12 cellular contexts compared by ENCODE assay signal in genomic region chr1:33221385-33221758, GRCh38.
"Had no signal": no experiment of that assay in that cellular context is flagged by ENCODE, and none has a peak within 500 bp of the region (broad histone marks: within the 10 kb centered on the region; RNA-seq: fewer than 3 reads in every experiment).

No MANE protein-coding gene starts in this region.

- H3K27me3 ChIP-seq: uterus had no signal

- H3K27ac ChIP-seq: left ventricle myocardium inferior, thoracic aorta, uterus had no signal

- H3K4me3 ChIP-seq: left ventricle myocardium inferior, thoracic aorta, uterus had no signal

- DNase-seq: activated CD4-positive, alpha-beta T cell treated with anti-CD3 and anti-CD28 coated beads, Interleukin-2, amount 10 ng/mL, durations not matched to agents 24 days and 14 days; activated naive CD4-positive, alpha-beta T cell treated with anti-CD3 and anti-CD28 coated beads for 36 hours; central memory CD4-positive, alpha-beta T cell; cortex of kidney; effector CD8-positive, alpha-beta T cell; glutamatergic neuron; left ventricle myocardium inferior; stimulated activated CD4-positive, alpha-beta T cell treated with anti-CD3 and anti-CD28 coated beads, Interleukin-15, amount 100 ng/mL, for 24 hours; stimulated activated CD4-positive, alpha-beta T cell treated with anti-CD3 and anti-CD28 coated beads, Interleukin-4, amount 100 ng/mL, for 4 hours; stimulated activated naive CD8-positive, alpha-beta T cell treated with anti-CD3 and anti-CD28 coated beads, Interleukin-15, amount 100 ng/mL, for 72 hours; uterus had no signal

- H3K36me3 ChIP-seq: left ventricle myocardium inferior, thoracic aorta, uterus had no signal

- H3K4me1 ChIP-seq: uterus had no signal

- H3K9me3 ChIP-seq: uterus had no signal
